ENCODE assay signal across 1 cellular context in genomic region chr14:76644875-76645518, GRCh38.
TF ChIP-seq lines count a peak whose summit lies in the region.

No MANE protein-coding gene starts in this region.

TF ChIP-seq in H1, 55 proteins besides CTCF, POLR2A, EP300 and RAD21 (continued from another document):
- TF ChIP-seq CHD7 (IDR thresholded peaks at IDR 0.05; ENCODE audit: insufficient replicate concordance, low read length) (no peak), MAX (IDR thresholded peaks at IDR 0.05) (no peak), PHF8 (conservative IDR thresholded peaks at IDR 0.05; ENCODE audit: low read depth, low read length) (no peak), KDM5A (IDR thresholded peaks at IDR 0.05; ENCODE audit: low read length) (no peak), USF2 (IDR thresholded peaks at IDR 0.05; ENCODE audit: low read length) (no peak), CEBPB (IDR thresholded peaks at IDR 0.05; ENCODE audit: low read depth, low read length) (peak; percentile 81), HDAC6 (IDR thresholded peaks at IDR 0.05; ENCODE audit: low read depth, low read length) (no peak), EZH2 (IDR thresholded peaks at IDR 0.05; ENCODE audit: low read depth, low read length, severe bottlenecking) (no peak)
